In the genomic region with DNA sequence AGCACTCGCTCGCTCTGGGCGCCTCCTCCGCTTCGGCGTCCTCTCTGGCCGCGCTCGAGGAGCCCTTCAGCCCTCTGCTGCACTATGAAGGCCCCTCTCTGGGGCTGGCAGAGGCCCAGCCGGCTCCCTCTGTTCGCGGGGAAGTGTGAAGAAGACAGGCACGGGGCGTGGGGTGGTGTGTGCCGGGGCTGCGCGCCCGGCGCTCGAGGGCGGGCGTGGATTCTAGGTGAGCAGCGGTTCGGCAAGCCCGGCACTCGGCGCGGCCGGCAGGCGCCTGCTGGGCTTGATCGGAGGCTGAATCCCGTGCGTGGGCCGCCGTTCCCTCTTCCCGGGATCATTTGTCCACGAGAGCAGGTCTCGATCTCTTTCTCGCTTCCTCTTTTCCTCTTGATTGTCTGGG, we compare ENCODE assay signal across 1 cellular context.
TF ChIP-seq lines count a peak whose summit lies in the region.

No MANE protein-coding gene starts in this region.

TF ChIP-seq in GM23338, 12 proteins besides CTCF, POLR2A, EP300 and RAD21 (continued from another document):
- TF ChIP-seq, protein P1, sequence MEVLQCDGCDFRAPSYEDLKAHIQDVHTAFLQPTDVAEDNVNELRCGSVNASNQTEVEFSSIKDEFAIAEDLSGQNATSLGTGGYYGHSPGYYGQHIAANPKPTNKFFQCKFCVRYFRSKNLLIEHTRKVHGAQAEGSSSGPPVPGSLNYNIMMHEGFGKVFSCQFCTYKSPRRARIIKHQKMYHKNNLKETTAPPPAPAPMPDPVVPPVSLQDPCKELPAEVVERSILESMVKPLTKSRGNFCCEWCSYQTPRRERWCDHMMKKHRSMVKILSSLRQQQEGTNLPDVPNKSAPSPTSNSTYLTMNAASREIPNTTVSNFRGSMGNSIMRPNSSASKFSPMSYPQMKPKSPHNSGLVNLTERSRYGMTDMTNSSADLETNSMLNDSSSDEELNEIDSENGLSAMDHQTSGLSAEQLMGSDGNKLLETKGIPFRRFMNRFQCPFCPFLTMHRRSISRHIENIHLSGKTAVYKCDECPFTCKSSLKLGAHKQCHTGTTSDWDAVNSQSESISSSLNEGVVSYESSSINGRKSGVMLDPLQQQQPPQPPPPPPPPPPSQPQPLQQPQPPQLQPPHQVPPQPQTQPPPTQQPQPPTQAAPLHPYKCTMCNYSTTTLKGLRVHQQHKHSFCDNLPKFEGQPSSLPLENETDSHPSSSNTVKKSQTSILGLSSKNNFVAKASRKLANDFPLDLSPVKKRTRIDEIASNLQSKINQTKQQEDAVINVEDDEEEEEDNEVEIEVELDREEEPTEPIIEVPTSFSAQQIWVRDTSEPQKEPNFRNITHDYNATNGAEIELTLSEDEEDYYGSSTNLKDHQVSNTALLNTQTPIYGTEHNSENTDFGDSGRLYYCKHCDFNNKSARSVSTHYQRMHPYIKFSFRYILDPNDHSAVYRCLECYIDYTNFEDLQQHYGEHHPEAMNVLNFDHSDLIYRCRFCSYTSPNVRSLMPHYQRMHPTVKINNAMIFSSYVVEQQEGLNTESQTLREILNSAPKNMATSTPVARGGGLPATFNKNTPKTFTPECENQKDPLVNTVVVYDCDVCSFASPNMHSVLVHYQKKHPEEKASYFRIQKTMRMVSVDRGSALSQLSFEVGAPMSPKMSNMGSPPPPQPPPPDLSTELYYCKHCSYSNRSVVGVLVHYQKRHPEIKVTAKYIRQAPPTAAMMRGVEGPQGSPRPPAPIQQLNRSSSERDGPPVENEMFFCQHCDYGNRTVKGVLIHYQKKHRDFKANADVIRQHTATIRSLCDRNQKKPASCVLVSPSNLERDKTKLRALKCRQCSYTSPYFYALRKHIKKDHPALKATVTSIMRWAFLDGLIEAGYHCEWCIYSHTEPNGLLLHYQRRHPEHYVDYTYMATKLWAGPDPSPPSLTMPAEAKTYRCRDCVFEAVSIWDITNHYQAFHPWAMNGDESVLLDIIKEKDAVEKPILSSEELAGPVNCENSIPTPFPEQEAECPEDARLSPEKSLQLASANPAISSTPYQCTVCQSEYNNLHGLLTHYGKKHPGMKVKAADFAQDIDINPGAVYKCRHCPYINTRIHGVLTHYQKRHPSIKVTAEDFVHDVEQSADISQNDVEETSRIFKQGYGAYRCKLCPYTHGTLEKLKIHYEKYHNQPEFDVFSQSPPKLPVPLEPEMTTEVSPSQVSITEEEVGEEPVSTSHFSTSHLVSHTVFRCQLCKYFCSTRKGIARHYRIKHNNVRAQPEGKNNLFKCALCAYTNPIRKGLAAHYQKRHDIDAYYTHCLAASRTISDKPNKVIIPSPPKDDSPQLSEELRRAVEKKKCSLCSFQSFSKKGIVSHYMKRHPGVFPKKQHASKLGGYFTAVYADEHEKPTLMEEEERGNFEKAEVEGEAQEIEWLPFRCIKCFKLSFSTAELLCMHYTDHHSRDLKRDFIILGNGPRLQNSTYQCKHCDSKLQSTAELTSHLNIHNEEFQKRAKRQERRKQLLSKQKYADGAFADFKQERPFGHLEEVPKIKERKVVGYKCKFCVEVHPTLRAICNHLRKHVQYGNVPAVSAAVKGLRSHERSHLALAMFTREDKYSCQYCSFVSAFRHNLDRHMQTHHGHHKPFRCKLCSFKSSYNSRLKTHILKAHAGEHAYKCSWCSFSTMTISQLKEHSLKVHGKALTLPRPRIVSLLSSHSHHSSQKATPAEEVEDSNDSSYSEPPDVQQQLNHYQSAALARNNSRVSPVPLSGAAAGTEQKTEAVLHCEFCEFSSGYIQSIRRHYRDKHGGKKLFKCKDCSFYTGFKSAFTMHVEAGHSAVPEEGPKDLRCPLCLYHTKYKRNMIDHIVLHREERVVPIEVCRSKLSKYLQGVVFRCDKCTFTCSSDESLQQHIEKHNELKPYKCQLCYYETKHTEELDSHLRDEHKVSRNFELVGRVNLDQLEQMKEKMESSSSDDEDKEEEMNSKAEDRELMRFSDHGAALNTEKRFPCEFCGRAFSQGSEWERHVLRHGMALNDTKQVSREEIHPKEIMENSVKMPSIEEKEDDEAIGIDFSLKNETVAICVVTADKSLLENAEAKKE (CRISPR knock-in tag; IDR thresholded peaks at IDR 0.05), result no peak
- no peak for TF ChIP-seq STAT1 (IDR thresholded peaks at IDR 0.05; ENCODE audit: unreplicated experiment)
- TF ChIP-seq, protein P2, sequence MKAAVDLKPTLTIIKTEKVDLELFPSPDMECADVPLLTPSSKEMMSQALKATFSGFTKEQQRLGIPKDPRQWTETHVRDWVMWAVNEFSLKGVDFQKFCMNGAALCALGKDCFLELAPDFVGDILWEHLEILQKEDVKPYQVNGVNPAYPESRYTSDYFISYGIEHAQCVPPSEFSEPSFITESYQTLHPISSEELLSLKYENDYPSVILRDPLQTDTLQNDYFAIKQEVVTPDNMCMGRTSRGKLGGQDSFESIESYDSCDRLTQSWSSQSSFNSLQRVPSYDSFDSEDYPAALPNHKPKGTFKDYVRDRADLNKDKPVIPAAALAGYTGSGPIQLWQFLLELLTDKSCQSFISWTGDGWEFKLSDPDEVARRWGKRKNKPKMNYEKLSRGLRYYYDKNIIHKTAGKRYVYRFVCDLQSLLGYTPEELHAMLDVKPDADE (IDR thresholded peaks at IDR 0.05), result no peak
- no peak for TF ChIP-seq ZNF114 (CRISPR knock-in tag; IDR thresholded peaks at IDR 0.05)
- TF ChIP-seq POLR2AphosphoS5 (IDR thresholded peaks at IDR 0.05; ENCODE audit: low read depth), result no peak
- no peak for TF ChIP-seq EZH2 (IDR thresholded peaks at IDR 0.05; ENCODE audit: low read depth, unreplicated experiment)
